In genomic region chr7:27151945-27152815, GRCh38 we compare ENCODE assay signal across 8 cellular contexts. TPM values are rescaled to one million over a fixed set of nuclear protein-coding genes. Genes with fewer than 3 reads are reported as not detected.
A peak's percentile ranks its signal among the peaks of the same experiment; 100 is the strongest.
DNase-seq lines count a peak whose midpoint lies in the region; ATAC-seq and TF ChIP-seq lines count a peak whose summit lies in the region.

Gene HOXA3, minus strand, starts transcription at chr7:27152583. Its CDS starts 41,943 bp downstream, at chr7:27110640.

- POLR2A ChIA-PET in activated CD8-positive, alpha-beta T cell treated with anti-CD3 and anti-CD28 coated beads for 36 hours (lab: Charles Lee), result interaction anchor here (0.8 to 0.9 kb wide), 2 partner anchors 13 to 14 kb away, joined by 3 to 4 read pairs; partner anchors contain the start of gene HOXA9

- peaks cover 42% of the 10 kb centered on the region for H3K4me1 Mint-ChIP-seq in activated CD8-positive, alpha-beta T cell treated with anti-CD3 and anti-CD28 coated beads for 36 hours (ENCODE audit: low read depth)

- H3K27ac Mint-ChIP-seq in activated CD8-positive, alpha-beta T cell treated with anti-CD3 and anti-CD28 coated beads for 36 hours, result no peak within 1 kb of the TSS

- peak; percentile 9 for ATAC-seq in Right ventricle myocardium superior (ENCODE audit: poor library complexity)
- ATAC-seq in left cardiac atrium, result no peak
- ATAC-seq in activated CD8-positive, alpha-beta T cell treated with anti-CD3 and anti-CD28 coated beads for 36 hours, result no peak
- ATAC-seq in HG03135 (IDR thresholded peaks at IDR 0.05; ENCODE audit: unreplicated experiment), result no peak
- ATAC-seq in GM18873 (IDR thresholded peaks at IDR 0.05; ENCODE audit: low FRiP score, unreplicated experiment), result no peak

- H3K9me3 Mint-ChIP-seq in activated CD8-positive, alpha-beta T cell treated with anti-CD3 and anti-CD28 coated beads for 36 hours, result no peaks in the 10 kb centered on the region

- no peaks in the 10 kb centered on the region for H3K9me3 ChIP-seq in transverse colon

- peaks cover 21 to 79% (median 57%) of the 10 kb centered on the region in 4 donors for H3K4me1 ChIP-seq in transverse colon

- WGBS in transverse colon (ENCODE audit: low coverage in 1 of 2), 2 donors, result 5% methylated on average over 53 of the region's 53 CpGs; no CpG with 5 or more reads in 1 of the 2 donors

- TF ChIP-seq CTCF in activated CD8-positive, alpha-beta T cell treated with anti-CD3 and anti-CD28 coated beads for 36 hours (IDR thresholded peaks at IDR 0.05), result no peak
- no peak for TF ChIP-seq CTCF in transverse colon (IDR thresholded peaks at IDR 0.05)

- no peak for DNase-seq in Right ventricle myocardium superior
- no peak for DNase-seq in left cardiac atrium
- DNase-seq in activated CD8-positive, alpha-beta T cell treated with anti-CD3 and anti-CD28 coated beads for 36 hours, result no peak
- peak; percentile 97 for DNase-seq in left kidney (ENCODE audit: low read depth, low spot score)
- DNase-seq in transverse colon, result peak; percentile 84
- no peak for DNase-seq in NCI-H1092 treated with DMSO at 0.1 percent for 48 hours (lab: John Stamatoyannopoulos, UW)

- intact Hi-C loops in Right ventricle myocardium superior (cut with DNase I) (no loop called here), left cardiac atrium (cut with DNase I) (no loop called here), transverse colon (cut with DNase I; ENCODE audit: low total_unique reads) (no loop called here)
- intact Hi-C loops in activated CD8-positive, alpha-beta T cell treated with anti-CD3 and anti-CD28 coated beads for 36 hours (cut with micrococcal nuclease), result no loop called here

- peak within 1 kb of the TSS; percentile 59 for H3K4me3 Mint-ChIP-seq in activated CD8-positive, alpha-beta T cell treated with anti-CD3 and anti-CD28 coated beads for 36 hours

- peaks cover 85% of the 10 kb centered on the region for H3K27me3 Mint-ChIP-seq in activated CD8-positive, alpha-beta T cell treated with anti-CD3 and anti-CD28 coated beads for 36 hours

- CTCF ChIA-PET in activated CD8-positive, alpha-beta T cell treated with anti-CD3 and anti-CD28 coated beads for 36 hours (lab: Charles Lee), result interaction anchor here (1.0 to 6.2 kb wide), 6 partner anchors 10 to 469 kb away, joined by 3 to 63 read pairs (median 4); no protein-coding TSS in a partner anchor

- no peak for TF ChIP-seq EP300 in transverse colon (IDR thresholded peaks at IDR 0.05; ENCODE audit: low read depth)

- peak within 1 kb of the TSS; percentile 71 to 81 (median 76) for H3K4me3 ChIP-seq in transverse colon

- TF ChIP-seq POLR2A in transverse colon (IDR thresholded peaks at IDR 0.05), result peak; percentile 96

- H3K36me3 ChIP-seq in transverse colon, result no peaks in the 10 kb centered on the region

- in situ Hi-C loops in transverse colon (cut with MboI; ENCODE audit: low pct_ligation_motif_present in 1 of 4, low pct_unique_long_range_greater_than_20kb in 1 of 4, low sequenced_read_pairs in 3 of 4), result loop anchor here in 3 of 4 donors (10.0 to 25.0 kb wide), 4 partner anchors 787 to 1290 kb away; no protein-coding TSS in a partner anchor

- H3K36me3 Mint-ChIP-seq in activated CD8-positive, alpha-beta T cell treated with anti-CD3 and anti-CD28 coated beads for 36 hours (ENCODE audit: low read depth), result no peaks in the 10 kb centered on the region

- H3K27me3 ChIP-seq in transverse colon, result peaks cover 59% of the 10 kb centered on the region

- peak within 1 kb of the TSS; percentile 95 to 99 (median 98) for H3K27ac ChIP-seq in transverse colon

RNA-seq across cellular contexts. Expression of gene HOXA3, which starts in this region (rescaled TPM):
- 0.35 TPM for total RNA-seq in Right ventricle myocardium superior
- total RNA-seq in left cardiac atrium, result under 1 TPM; 0.68 to 0.74 TPM
- total RNA-seq in activated CD8-positive, alpha-beta T cell treated with anti-CD3 and anti-CD28 coated beads for 36 hours, result not detected
- total RNA-seq in transverse colon, result 10 to 100 TPM; 14.1 to 27.3 (median 15.7) TPM

Comparison
In these comparisons a context has a peak if more than half of its experiments do, and no peak if none do; other contexts are left out.
1. RNA of gene HOXA3 (total RNA-seq): 14.1 to 27.3 TPM in transverse colon; 0.68 to 0.74 TPM in left cardiac atrium, 0.35 TPM in Right ventricle myocardium superior (single experiment) and not detected in activated CD8-positive, alpha-beta T cell treated with anti-CD3 and anti-CD28 coated beads for 36 hours; every median in the first group is over 4 times any median in the second.
2. Peak in ATAC-seq in Right ventricle myocardium superior; RNA of the gene not detected or under 1 TPM.
3. DNase-seq: peak in left kidney (single experiment) and transverse colon (single experiment); none in Right ventricle myocardium superior (single experiment), left cardiac atrium (single experiment), activated CD8-positive, alpha-beta T cell treated with anti-CD3 and anti-CD28 coated beads for 36 hours (single experiment) and NCI-H1092 treated with DMSO at 0.1 percent for 48 hours (single experiment).